In the genomic region with DNA sequence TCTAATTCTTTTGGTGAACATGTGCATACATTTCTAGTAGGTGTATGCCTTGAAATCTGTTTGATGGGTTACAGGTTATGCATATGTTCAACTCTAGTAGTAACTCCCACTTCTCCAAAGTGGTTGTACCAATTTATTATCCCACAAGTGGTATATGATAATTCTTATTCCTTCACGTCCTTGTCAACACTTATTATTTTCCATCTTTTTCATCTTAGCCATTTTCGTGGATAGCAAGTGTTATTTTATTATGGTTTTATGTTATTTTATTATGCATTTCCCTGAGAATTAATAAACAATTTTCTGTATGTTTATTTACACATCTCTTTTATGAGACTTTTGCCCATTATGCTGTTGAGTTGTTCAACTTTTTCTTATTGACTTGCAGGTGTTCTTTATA, we compare ENCODE assay signal across 28 cellular contexts.
"Had no signal": no experiment of that assay in that cellular context is flagged by ENCODE, and none has a peak within 500 bp of the region (broad histone marks: within the 10 kb centered on the region; RNA-seq: fewer than 3 reads in every experiment).

No MANE protein-coding gene starts in this region.

- H3K27ac Mint-ChIP-seq: mesothelial cell of epicardium; naive B cell; natural killer cell; nephron progenitor cell; neural progenitor cell; progenitor cell of endocrine pancreas; stimulated activated effector memory CD8-positive, alpha-beta T cell treated with anti-CD3 and anti-CD28 coated beads, Interleukin-12 subunit alpha, Interleukin-12 subunit beta, amount 100 ng/mL, for 72 hours; stimulated activated naive CD8-positive, alpha-beta T cell treated with anti-CD3 and anti-CD28 coated beads, Interleukin-15, Interleukin-2, amounts not matched to agents 100 ng/mL and 50 ng/mL, for 24 hours had no signal

- H3K9me3 Mint-ChIP-seq: natural killer cell, nephron progenitor cell, neural progenitor cell had no signal

- H3K9ac ChIP-seq: neural progenitor cell had no signal

- ATAC-seq: left colon; left lung; lower lobe of right lung; natural killer cell; sciatic nerve; stimulated activated effector memory CD8-positive, alpha-beta T cell treated with anti-CD3 and anti-CD28 coated beads, Interleukin-12 subunit alpha, Interleukin-12 subunit beta, amount 100 ng/mL, for 72 hours; upper lobe of right lung had no signal

- H3K36me3 Mint-ChIP-seq: mesothelial cell of epicardium; natural killer cell; neural progenitor cell; stimulated activated effector memory CD8-positive, alpha-beta T cell treated with anti-CD3 and anti-CD28 coated beads, Interleukin-12 subunit alpha, Interleukin-12 subunit beta, amount 100 ng/mL, for 72 hours had no signal

- H3K36me3 ChIP-seq: left lung, lower lobe of right lung, neural progenitor cell, neutrophil, right atrium auricular region, spleen, suprapubic skin, thoracic aorta, tibial artery, upper lobe of right lung had no signal

- H3K4me2 ChIP-seq: neural progenitor cell had no signal

- H3K9me3 ChIP-seq: left lung, lower lobe of right lung, neutrophil, right atrium auricular region, suprapubic skin, thoracic aorta, tibial artery, upper lobe of right lung had no signal

- H3K4me3 Mint-ChIP-seq: mesothelial cell of epicardium; naive B cell; natural killer cell; nephron progenitor cell; neural progenitor cell; stimulated activated effector memory CD8-positive, alpha-beta T cell treated with anti-CD3 and anti-CD28 coated beads, Interleukin-12 subunit alpha, Interleukin-12 subunit beta, amount 100 ng/mL, for 72 hours; stimulated activated naive CD8-positive, alpha-beta T cell treated with anti-CD3 and anti-CD28 coated beads, Interleukin-15, Interleukin-2, amounts not matched to agents 100 ng/mL and 50 ng/mL, for 24 hours had no signal

- DNase-seq: hippocampal formation; kidney; left colon; left lung; lower lobe of right lung; mesendoderm; naive B cell; natural killer cell; nephron progenitor cell; occipital lobe; small intestine; spleen; stimulated activated CD4-positive, alpha-beta T cell treated with anti-CD3 and anti-CD28 coated beads, Interleukin-4, amount 100 ng/mL, for 24 hours; stimulated activated naive CD4-positive, alpha-beta T cell; tibial artery; trophoblast cell; upper lobe of right lung had no signal

- H3K27me3 Mint-ChIP-seq: naive B cell; progenitor cell of endocrine pancreas; stimulated activated naive CD8-positive, alpha-beta T cell treated with anti-CD3 and anti-CD28 coated beads, Interleukin-15, Interleukin-2, amounts not matched to agents 100 ng/mL and 50 ng/mL, for 24 hours had no signal

- H3K4me3 ChIP-seq: left lung, lower lobe of right lung, neural progenitor cell, right atrium auricular region, spleen, suprapubic skin, thoracic aorta, tibial artery, upper lobe of right lung had no signal

- H3K27ac ChIP-seq: left lung, lower lobe of right lung, neural progenitor cell, neutrophil, right atrium auricular region, spleen, suprapubic skin, upper lobe of right lung had no signal

- FAIRE-seq: kidney, small intestine, urothelium cell line had no signal

- H3K4me1 ChIP-seq: neural progenitor cell had no signal

- H3K27me3 ChIP-seq: left lung, neural progenitor cell, right atrium auricular region, spleen, suprapubic skin, tibial artery, upper lobe of right lung had no signal

- H2AFZ ChIP-seq: neural progenitor cell had no signal
